In the genomic region with DNA sequence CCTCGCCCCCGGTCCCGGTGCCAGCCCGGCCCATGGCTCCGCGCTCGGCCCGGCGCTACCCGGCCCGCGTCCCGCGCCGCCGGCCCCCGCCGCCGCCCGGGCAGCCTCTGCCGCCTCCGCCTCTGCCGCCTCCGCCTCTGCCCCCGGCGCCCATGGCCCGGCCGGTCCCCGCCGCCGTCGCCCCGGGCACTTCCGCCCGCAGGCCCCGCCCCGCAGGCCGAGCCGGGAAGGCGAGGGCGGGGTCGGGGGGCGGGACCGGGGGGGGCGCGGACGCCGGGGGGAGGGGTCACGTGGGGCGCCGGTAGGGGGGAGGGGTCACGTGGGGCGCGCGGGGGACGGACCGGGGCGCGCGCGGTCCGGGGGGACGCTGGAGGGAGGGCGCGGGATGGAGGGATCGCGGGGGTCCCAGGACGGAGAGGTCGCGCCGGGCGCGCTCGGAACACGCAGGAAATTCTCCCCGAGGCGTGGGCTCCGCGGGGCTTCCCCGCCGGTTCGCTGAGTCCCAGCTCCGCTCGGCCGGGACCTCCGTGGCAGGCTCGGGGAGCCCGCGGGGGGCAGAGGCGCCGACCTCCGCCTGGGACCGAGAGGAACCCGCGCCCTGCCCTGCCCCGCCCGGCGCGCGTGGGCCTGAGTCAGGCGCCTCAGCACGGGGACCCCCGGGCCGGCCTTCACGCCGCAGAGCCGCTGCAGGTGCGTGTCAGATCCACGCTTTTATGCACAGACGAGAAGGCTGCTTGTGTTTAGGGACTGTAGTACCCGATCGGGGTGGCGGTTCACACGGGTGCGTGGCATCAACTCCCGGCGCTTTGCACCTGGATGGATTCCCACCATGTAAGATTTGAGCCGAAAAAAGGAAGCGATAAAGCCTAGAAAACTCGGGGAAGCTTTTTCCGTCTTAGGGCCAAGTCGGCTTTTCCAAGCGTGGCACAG, we compare ENCODE assay signal across 8 cellular contexts. TPM values are rescaled to one million over a fixed set of nuclear protein-coding genes. Genes with fewer than 3 reads are reported as not detected.
DNase-seq lines count a peak whose midpoint lies in the region; ATAC-seq lines count a peak whose summit lies in the region.

A gene with protein sequence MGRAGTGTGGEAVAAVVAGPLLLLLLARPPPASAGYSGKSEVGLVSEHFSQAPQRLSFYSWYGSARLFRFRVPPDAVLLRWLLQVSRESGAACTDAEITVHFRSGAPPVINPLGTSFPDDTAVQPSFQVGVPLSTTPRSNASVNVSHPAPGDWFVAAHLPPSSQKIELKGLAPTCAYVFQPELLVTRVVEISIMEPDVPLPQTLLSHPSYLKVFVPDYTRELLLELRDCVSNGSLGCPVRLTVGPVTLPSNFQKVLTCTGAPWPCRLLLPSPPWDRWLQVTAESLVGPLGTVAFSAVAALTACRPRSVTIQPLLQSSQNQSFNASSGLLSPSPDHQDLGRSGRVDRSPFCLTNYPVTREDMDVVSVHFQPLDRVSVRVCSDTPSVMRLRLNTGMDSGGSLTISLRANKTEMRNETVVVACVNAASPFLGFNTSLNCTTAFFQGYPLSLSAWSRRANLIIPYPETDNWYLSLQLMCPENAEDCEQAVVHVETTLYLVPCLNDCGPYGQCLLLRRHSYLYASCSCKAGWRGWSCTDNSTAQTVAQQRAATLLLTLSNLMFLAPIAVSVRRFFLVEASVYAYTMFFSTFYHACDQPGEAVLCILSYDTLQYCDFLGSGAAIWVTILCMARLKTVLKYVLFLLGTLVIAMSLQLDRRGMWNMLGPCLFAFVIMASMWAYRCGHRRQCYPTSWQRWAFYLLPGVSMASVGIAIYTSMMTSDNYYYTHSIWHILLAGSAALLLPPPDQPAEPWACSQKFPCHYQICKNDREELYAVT (minus strand): TSS at position 191 of the 930 bp plus-strand sequence. CDS start 157 bp downstream, at position 34.

- ATAC-seq in GM21723 (IDR thresholded peaks at IDR 0.05; ENCODE audit: unreplicated experiment): peak; percentile 47

- DNase-seq in EL (peak; percentile 62), NCI-H1092 treated with DMSO at 0.1 percent for 48 hours (lab: John Stamatoyannopoulos, UW) (peak; percentile 39), lung microvascular endothelial cell (ENCODE audit: low read depth in 2 of 2) (peak; percentile 54 to 72), cerebellar nuclear complex (lab: John Stamatoyannopoulos, UW) (no peak)
- DNase-seq in activated CD4-positive, alpha-beta T cell treated with anti-CD3 and anti-CD28 coated beads, Interleukin-2, amount 50 U/mL, for 48 hours: peak; percentile 60 to 63
- peak; percentile 57 for DNase-seq in effector CD4-positive, alpha-beta T cell
- peak; percentile 38 to 63 (median 60) for DNase-seq in stimulated activated CD4-positive, alpha-beta T cell treated with anti-CD3 and anti-CD28 coated beads, TNF-alpha, amount 100 ng/mL, for 4 hours (ENCODE audit: low read depth in 3 of 3)

RNA-seq across cellular contexts. Expression of the gene that starts here (rescaled TPM):
- 78.7 and 110 TPM in 2 replicates for total RNA-seq in lung microvascular endothelial cell

Comparison
In these comparisons a context has a peak if more than half of its experiments do, and no peak if none do; other contexts are left out.
1. DNase-seq: peak in EL (single experiment), NCI-H1092 treated with DMSO at 0.1 percent for 48 hours (single experiment), activated CD4-positive, alpha-beta T cell treated with anti-CD3 and anti-CD28 coated beads, Interleukin-2, amount 50 U/mL, for 48 hours (2 of 2), effector CD4-positive, alpha-beta T cell (single experiment), lung microvascular endothelial cell (2 of 2) and stimulated activated CD4-positive, alpha-beta T cell treated with anti-CD3 and anti-CD28 coated beads, TNF-alpha, amount 100 ng/mL, for 4 hours (3 of 3); none in cerebellar nuclear complex (0 of 2).